In the genomic region with DNA sequence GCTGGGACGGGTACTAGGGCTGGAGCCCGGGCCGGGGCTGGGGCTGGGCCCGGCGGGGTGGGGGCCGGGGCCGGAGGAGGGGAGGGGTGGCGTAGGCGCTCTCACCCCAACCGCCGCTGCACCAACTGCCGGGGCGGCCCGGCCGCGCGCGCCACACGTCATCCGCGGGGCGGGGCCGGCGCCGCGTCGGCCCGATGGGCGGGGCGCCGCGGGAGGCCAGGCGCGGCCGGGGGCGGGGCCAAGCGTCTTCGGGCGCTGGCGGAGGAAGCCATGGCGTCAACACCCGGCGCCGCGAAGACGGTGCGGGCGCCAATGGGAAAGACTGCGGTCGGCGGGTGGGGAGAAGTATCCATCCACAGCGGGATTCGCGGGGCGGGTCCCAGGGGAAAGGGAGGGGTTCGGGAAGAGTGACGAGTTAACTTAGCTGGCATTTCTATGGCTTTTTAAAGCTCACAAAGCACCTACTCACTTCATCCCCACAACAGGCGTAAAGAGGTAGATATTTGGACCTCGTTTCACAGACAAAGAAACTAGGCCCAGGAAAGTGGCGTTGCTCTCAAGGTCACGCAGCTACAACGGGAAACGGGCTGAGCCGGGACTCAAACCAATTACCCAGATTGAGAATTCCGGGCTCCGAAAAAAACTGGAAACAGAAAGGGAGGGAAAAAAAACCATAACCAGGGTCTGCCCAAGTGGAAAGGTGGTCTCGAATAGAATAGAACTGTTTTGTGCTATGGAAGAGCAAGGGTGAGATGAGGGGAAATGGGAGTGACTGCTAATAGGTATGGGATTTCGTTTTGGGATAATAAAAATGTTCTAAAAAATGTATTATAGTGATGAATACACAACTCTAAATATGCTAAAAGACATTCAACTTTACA, we compare ENCODE assay signal across 8 cellular contexts. TPM values are rescaled to one million over a fixed set of nuclear protein-coding genes. Genes with fewer than 3 reads are reported as not detected.
DNase-seq lines count a peak whose midpoint lies in the region; ATAC-seq and TF ChIP-seq lines count a peak whose summit lies in the region.

A gene with protein sequence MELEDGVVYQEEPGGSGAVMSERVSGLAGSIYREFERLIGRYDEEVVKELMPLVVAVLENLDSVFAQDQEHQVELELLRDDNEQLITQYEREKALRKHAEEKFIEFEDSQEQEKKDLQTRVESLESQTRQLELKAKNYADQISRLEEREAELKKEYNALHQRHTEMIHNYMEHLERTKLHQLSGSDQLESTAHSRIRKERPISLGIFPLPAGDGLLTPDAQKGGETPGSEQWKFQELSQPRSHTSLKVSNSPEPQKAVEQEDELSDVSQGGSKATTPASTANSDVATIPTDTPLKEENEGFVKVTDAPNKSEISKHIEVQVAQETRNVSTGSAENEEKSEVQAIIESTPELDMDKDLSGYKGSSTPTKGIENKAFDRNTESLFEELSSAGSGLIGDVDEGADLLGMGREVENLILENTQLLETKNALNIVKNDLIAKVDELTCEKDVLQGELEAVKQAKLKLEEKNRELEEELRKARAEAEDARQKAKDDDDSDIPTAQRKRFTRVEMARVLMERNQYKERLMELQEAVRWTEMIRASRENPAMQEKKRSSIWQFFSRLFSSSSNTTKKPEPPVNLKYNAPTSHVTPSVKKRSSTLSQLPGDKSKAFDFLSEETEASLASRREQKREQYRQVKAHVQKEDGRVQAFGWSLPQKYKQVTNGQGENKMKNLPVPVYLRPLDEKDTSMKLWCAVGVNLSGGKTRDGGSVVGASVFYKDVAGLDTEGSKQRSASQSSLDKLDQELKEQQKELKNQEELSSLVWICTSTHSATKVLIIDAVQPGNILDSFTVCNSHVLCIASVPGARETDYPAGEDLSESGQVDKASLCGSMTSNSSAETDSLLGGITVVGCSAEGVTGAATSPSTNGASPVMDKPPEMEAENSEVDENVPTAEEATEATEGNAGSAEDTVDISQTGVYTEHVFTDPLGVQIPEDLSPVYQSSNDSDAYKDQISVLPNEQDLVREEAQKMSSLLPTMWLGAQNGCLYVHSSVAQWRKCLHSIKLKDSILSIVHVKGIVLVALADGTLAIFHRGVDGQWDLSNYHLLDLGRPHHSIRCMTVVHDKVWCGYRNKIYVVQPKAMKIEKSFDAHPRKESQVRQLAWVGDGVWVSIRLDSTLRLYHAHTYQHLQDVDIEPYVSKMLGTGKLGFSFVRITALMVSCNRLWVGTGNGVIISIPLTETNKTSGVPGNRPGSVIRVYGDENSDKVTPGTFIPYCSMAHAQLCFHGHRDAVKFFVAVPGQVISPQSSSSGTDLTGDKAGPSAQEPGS (N-terminal part only) (minus strand): TSS at position 130 of the 881 bp plus-strand sequence. CDS start 212 bp downstream, outside the sequence.

- H3K4me1 ChIP-seq in colonic mucosa, result peaks cover 3% of the 10 kb centered on the region

- peak; percentile 96 for DNase-seq in Ammon's horn (ENCODE audit: low spot score)
- DNase-seq in GM19238 (ENCODE audit: insufficient read length, low spot score), result peak; percentile 93
- DNase-seq in NCI-H524 (lab: John Stamatoyannopoulos, UW), result peak; percentile 74 to 96
- DNase-seq in activated CD4-positive, alpha-beta T cell treated with anti-CD3 and anti-CD28 coated beads for 48 hours, result peak; percentile 94
- DNase-seq in colonic mucosa, result peak; percentile 96
- DNase-seq in left colon, result peak; percentile 95 to 96
- peak; percentile 79 to 86 for DNase-seq in stimulated activated CD4-positive, alpha-beta T cell treated with anti-CD3 and anti-CD28 coated beads, Interleukin-1b, Interleukin-23, amount 100 ng/mL, for 4 hours (ENCODE audit: low read depth in 2 of 2)

- no peaks in the 10 kb centered on the region for H3K36me3 ChIP-seq in colonic mucosa

- H3K27ac ChIP-seq in colonic mucosa, result peak within 1 kb of the TSS; percentile 98

- no peaks in the 10 kb centered on the region for H3K27me3 ChIP-seq in colonic mucosa

- intact Hi-C loops in colonic mucosa (cut with DNase I) (no loop called here), left colon (cut with DNase I, micrococcal nuclease) (no loop called here)

- ATAC-seq in HG03442 (IDR thresholded peaks at IDR 0.05; ENCODE audit: unreplicated experiment) (peak; percentile 61), left colon (peak; percentile 72)

- peak within 1 kb of the TSS; percentile 96 to 99 for H3K9ac ChIP-seq in colonic mucosa (ENCODE audit: low read depth in 2 of 2, low read length in 2 of 2)

- TF ChIP-seq CTCF in colonic mucosa (IDR thresholded peaks at IDR 0.05), result no peak

- H3K4me3 ChIP-seq in colonic mucosa, result peak within 1 kb of the TSS; percentile 77

- no peaks in the 10 kb centered on the region for H3K9me3 ChIP-seq in colonic mucosa

RNA-seq across cellular contexts. Expression of the gene that starts here (rescaled TPM):
- total RNA-seq in colonic mucosa, result 10 to 100 TPM; 46.0 to 67.0 TPM
- total RNA-seq in left colon, result 10 to 100 TPM; 61.9 to 84.6 TPM

Comparison
In these comparisons a context has a peak if more than half of its experiments do, and no peak if none do; other contexts are left out.
1. Peak in every context shown above with its lines: DNase-seq, ATAC-seq, H3K4me3 ChIP-seq and H3K27ac ChIP-seq.